In genomic region chr4:5300275-5300674, GRCh38 we compare ENCODE assay signal across 6 cellular contexts.
"Had no signal": no experiment of that assay in that cellular context is flagged by ENCODE, and none has a peak within 500 bp of the region (broad histone marks: within the 10 kb centered on the region; RNA-seq: fewer than 3 reads in every experiment).

No MANE protein-coding gene starts in this region.

- FAIRE-seq: HTR-8/SVneo had no signal

- DNase-seq: GM23248, GOT3, H7, HFFc6, IMR-90 had no signal
